11 cellular contexts compared by ENCODE assay signal in genomic region chr13:76711515-76712182, GRCh38.
DNase-seq lines count a peak whose midpoint lies in the region; ATAC-seq and TF ChIP-seq lines count a peak whose summit lies in the region.
"Had no signal": no experiment of that assay in that cellular context is flagged by ENCODE, and none has a peak within 500 bp of the region (broad histone marks: within the 10 kb centered on the region; RNA-seq: fewer than 3 reads in every experiment).

No MANE protein-coding gene starts in this region.

- TF ChIP-seq CTCF in psoas muscle (IDR thresholded peaks at IDR 0.05): no peak

- H3K27ac ChIP-seq in psoas muscle: peak overlapping the region; percentile 21

- no peak overlapping the region for H3K4me3 ChIP-seq in psoas muscle

- WGBS in psoas muscle, 3 donors: 21 to 43% (median 26%) methylated on average over 3 of the region's 3 CpGs

- no peaks in the 10 kb centered on the region for H3K4me1 ChIP-seq in psoas muscle

- no peaks in the 10 kb centered on the region for H3K27me3 ChIP-seq in psoas muscle (ENCODE audit: insufficient read depth in 3 of 3, low read length in 2 of 3)

- intact Hi-C loops in psoas muscle (cut with DNase I): no loop called here

- ATAC-seq in psoas muscle (peak; percentile 43 to 82 (median 74)), GM18502 (IDR thresholded peaks at IDR 0.05; ENCODE audit: poor library complexity, unreplicated experiment) (no peak), HG03521 (IDR thresholded peaks at IDR 0.05; ENCODE audit: unreplicated experiment) (no peak), GM19467 (IDR thresholded peaks at IDR 0.05; ENCODE audit: unreplicated experiment) (no peak), HG02884 (IDR thresholded peaks at IDR 0.05; ENCODE audit: unreplicated experiment) (no peak)
- ATAC-seq: activated CD8-positive, alpha-beta memory T cell treated with anti-CD3 and anti-CD28 coated beads, Interleukin-2, amount 10 ng/mL, durations not matched to agents 7 days and 5 days; HCT116 had no signal

- DNase-seq in CD1c-positive myeloid dendritic cell (ENCODE audit: extremely low spot score): peak; percentile 73
- DNase-seq in SIG-M5 treated with dmso at 0.1 percent for 504 hours (lab: John Stamatoyannopoulos, UW; ENCODE audit: unreplicated experiment): peak; percentile 87
- peak; percentile 92 for DNase-seq in fibroblast of the conjunctiva (ENCODE audit: low read depth)
- DNase-seq in psoas muscle: peak in 1 of 2 donors; percentile 15
- DNase-seq: activated CD8-positive, alpha-beta memory T cell treated with anti-CD3 and anti-CD28 coated beads, Interleukin-2, amount 10 ng/mL, durations not matched to agents 7 days and 5 days; NCI-H187 treated with DMSO at 0.1 percent for 48 hours had no signal

- no peaks in the 10 kb centered on the region for H3K36me3 ChIP-seq in psoas muscle (ENCODE audit: insufficient read depth in 1 of 2, low read depth in 1 of 2)

- H3K9me3 ChIP-seq in psoas muscle: no peaks in the 10 kb centered on the region

Comparison
In these comparisons a context has a peak if more than half of its experiments do, and no peak if none do; other contexts are left out.
1. ATAC-seq: peak in psoas muscle (4 of 4); none in GM18502 (single experiment), HG03521 (single experiment), GM19467 (single experiment) and HG02884 (single experiment).